ENCODE assay signal across 11 cellular contexts in the genomic region with DNA sequence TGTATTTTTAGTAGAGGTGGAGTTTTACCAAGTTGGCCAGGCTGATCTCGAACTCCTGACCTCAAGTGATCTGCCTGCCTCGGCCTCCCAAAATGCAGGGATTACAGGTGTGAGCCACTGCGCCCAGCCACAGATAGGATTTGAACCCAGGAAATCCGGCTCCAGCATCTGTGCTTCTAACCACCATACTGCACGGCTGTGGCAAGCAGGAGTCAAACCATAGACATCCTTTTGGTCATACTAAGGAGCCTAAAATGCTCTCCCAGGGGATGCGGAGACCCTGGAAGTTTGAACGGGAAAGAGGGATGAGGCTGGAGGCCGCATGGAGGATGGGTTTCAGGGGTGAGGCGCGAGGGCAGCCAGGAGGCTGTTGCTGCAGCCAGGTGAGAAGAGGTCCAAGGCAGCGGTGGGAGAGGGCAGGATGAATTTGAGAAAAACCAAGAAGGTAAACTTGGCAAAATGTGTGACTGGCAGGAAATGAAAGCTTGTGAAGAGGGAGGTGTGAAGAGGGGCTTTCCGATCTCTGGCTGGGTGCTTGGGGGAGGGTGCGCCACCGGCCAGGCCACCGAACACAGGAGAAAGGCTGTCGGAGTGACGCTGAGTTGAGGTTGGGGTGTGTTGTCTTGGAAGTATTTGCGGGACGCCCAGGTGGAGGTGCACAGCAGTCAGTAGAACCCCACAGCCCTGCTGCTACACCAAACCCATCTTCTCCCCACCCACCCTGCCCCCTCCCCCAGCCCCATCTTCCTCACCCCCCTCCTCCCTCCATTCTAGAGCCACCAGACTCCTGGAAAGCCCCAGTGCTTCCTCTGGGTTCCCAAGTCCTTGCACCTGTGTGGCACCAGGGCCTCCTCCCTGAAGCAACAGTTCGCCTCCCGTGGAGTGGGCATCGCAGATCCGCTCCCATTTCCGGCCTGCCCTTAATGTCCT. TPM values are rescaled to one million over a fixed set of nuclear protein-coding genes. Genes with fewer than 3 reads are reported as not detected.
DNase-seq lines count a peak whose midpoint lies in the region; ATAC-seq lines count a peak whose summit lies in the region.
"Had no signal": no experiment of that assay in that cellular context is flagged by ENCODE, and none has a peak within 500 bp of the region (broad histone marks: within the 10 kb centered on the region; RNA-seq: fewer than 3 reads in every experiment).

No MANE protein-coding gene starts in this region.

- ATAC-seq in GM19324 (IDR thresholded peaks at IDR 0.05; ENCODE audit: low FRiP score, unreplicated experiment) (peak; percentile 49), T-helper 17 cell (peak; percentile 86), HG03571 (IDR thresholded peaks at IDR 0.05; ENCODE audit: unreplicated experiment) (no peak), HG02973 (IDR thresholded peaks at IDR 0.05; ENCODE audit: unreplicated experiment) (no peak)
- ATAC-seq: mucosa of descending colon had no signal

- peak in 1 of 3 donors; percentile 26 for DNase-seq in T-helper 17 cell
- DNase-seq in stimulated activated CD8-positive, alpha-beta memory T cell treated with anti-CD3 and anti-CD28 coated beads, Interleukin-15, amount 100 ng/mL, for 48 hours (ENCODE audit: low read depth in 2 of 2), result peak; percentile 61 to 70
- no peak for DNase-seq in SIG-M5 treated with dmso at 0.1 percent for 504 hours (lab: John Stamatoyannopoulos, UW; ENCODE audit: unreplicated experiment)
- DNase-seq in NCI-H128 (lab: John Stamatoyannopoulos, UW; ENCODE audit: unreplicated experiment), result no peak
- DNase-seq: mucosa of descending colon, NCI-H1694 had no signal

- H3K4me1 Mint-ChIP-seq in T-helper 17 cell, result peaks cover 25% of the 10 kb centered on the region
- peaks cover 36% of the 10 kb centered on the region for H3K4me1 Mint-ChIP-seq in activated naive CD8-positive, alpha-beta T cell (ENCODE audit: low read depth)

- H3K27ac Mint-ChIP-seq in T-helper 17 cell, result peak overlapping the region; percentile 68
- peak overlapping the region; percentile 82 for H3K27ac Mint-ChIP-seq in activated naive CD8-positive, alpha-beta T cell

- H3K4me3 Mint-ChIP-seq in T-helper 17 cell, result peak overlapping the region; percentile 68
- peak overlapping the region; percentile 70 for H3K4me3 Mint-ChIP-seq in activated naive CD8-positive, alpha-beta T cell

- no peaks in the 10 kb centered on the region for H3K9me3 ChIP-seq in T-helper 17 cell (ENCODE audit: control insufficient read depth, low read length, poor library complexity, severe bottlenecking)
- H3K9me3 ChIP-seq: mucosa of descending colon had no signal

- H3K27me3 Mint-ChIP-seq in T-helper 17 cell, result peaks cover 64% of the 10 kb centered on the region
- H3K27me3 Mint-ChIP-seq in activated naive CD8-positive, alpha-beta T cell, result peaks cover 16% of the 10 kb centered on the region

- H3K9me3 Mint-ChIP-seq in activated naive CD8-positive, alpha-beta T cell (ENCODE audit: low read depth), result peaks cover 4% of the 10 kb centered on the region

- peaks cover 13% of the 10 kb centered on the region for H3K36me3 Mint-ChIP-seq in T-helper 17 cell (ENCODE audit: low read depth)
- H3K36me3 Mint-ChIP-seq in activated naive CD8-positive, alpha-beta T cell, result no peaks in the 10 kb centered on the region

RNA-seq across cellular contexts. Expression of gene CDK18, which starts 23.9 kb away (rescaled TPM):
- 1 to 10 TPM in 1 of 2 donors, under 1 TPM in 1; 0.94 to 1.7 TPM for total RNA-seq in T-helper 17 cell

RNA-seq across cellular contexts. Expression of gene BLACAT1, which starts 24.8 kb away (rescaled TPM):
- under 1 TPM; 0.10 TPM for total RNA-seq in T-helper 17 cell
- total RNA-seq: fibroblast of lung had no signal

RNA-seq across cellular contexts. Expression of gene LEMD1, which starts 58.8 kb away (rescaled TPM):
- not detected for total RNA-seq in T-helper 17 cell
- total RNA-seq: fibroblast of lung, mucosa of descending colon had no signal

Comparison
In these comparisons a context has a peak if more than half of its experiments do, and no peak if none do; other contexts are left out.
1. ATAC-seq: peak in GM19324 (single experiment) and T-helper 17 cell (single experiment); none in HG03571 (single experiment) and HG02973 (single experiment).
2. DNase-seq: peak in stimulated activated CD8-positive, alpha-beta memory T cell treated with anti-CD3 and anti-CD28 coated beads, Interleukin-15, amount 100 ng/mL, for 48 hours (2 of 2); none in SIG-M5 treated with dmso at 0.1 percent for 504 hours (single experiment) and NCI-H128 (single experiment).